ENCODE assay signal across 21 cellular contexts in genomic region chr2:121102949-121103348, GRCh38.
"Had no signal": no experiment of that assay in that cellular context is flagged by ENCODE, and none has a peak within 500 bp of the region (broad histone marks: within the 10 kb centered on the region; RNA-seq: fewer than 3 reads in every experiment).

No MANE protein-coding gene starts in this region.

- H3K36me3 Mint-ChIP-seq: mesothelial cell of epicardium, naive B cell had no signal

- H3K27ac Mint-ChIP-seq: mesothelial cell of epicardium had no signal

- H3K9me3 Mint-ChIP-seq: mesothelial cell of epicardium had no signal

- H3K4me1 Mint-ChIP-seq: naive B cell had no signal

- H3K4me3 ChIP-seq: coronary artery, dorsolateral prefrontal cortex, esophagus squamous epithelium, gastrocnemius medialis, heart right ventricle, left lung, lower lobe of right lung, mucosa of descending colon had no signal

- H3K36me3 ChIP-seq: esophagus squamous epithelium, gastrocnemius medialis, heart right ventricle, left lung, lower lobe of right lung had no signal

- H3K27ac ChIP-seq: coronary artery, dorsolateral prefrontal cortex, esophagus squamous epithelium, gastrocnemius medialis, heart right ventricle, left lung, lower lobe of right lung had no signal

- H3K27me3 ChIP-seq: dorsolateral prefrontal cortex, gastrocnemius medialis had no signal

- ATAC-seq: gastrocnemius medialis, heart right ventricle, left colon, left lung, left ventricle myocardium superior, lower lobe of right lung, mucosa of descending colon had no signal

- DNase-seq: dermis blood vessel endothelial cell; effector CD4-positive, alpha-beta T cell; effector memory CD4-positive, alpha-beta T cell; esophagus squamous epithelium; foreskin fibroblast; foreskin melanocyte; gastrocnemius medialis; glutamatergic neuron; head of caudate nucleus; heart right ventricle; hippocampal formation; left colon; left lung; left ventricle myocardium superior; lower lobe of right lung; mesenchymal stem cell; mucosa of descending colon; naive B cell had no signal

- H3K4me3 Mint-ChIP-seq: mesothelial cell of epicardium, naive B cell had no signal

- H3K4me1 ChIP-seq: esophagus squamous epithelium, gastrocnemius medialis, left lung, lower lobe of right lung had no signal

- H3K9me3 ChIP-seq: esophagus squamous epithelium, gastrocnemius medialis, heart right ventricle, left lung, lower lobe of right lung, mucosa of descending colon had no signal
